Comparison of ENCODE assay signal across 24 cellular contexts in genomic region chr1:87143413-87144135, GRCh38.
A peak's percentile ranks its signal among the peaks of the same experiment; 100 is the strongest.
DNase-seq lines count a peak whose midpoint lies in the region; ATAC-seq, FAIRE-seq and TF ChIP-seq lines count a peak whose summit lies in the region.
"Had no signal": no experiment of that assay in that cellular context is flagged by ENCODE, and none has a peak within 500 bp of the region (broad histone marks: within the 10 kb centered on the region; RNA-seq: fewer than 3 reads in every experiment).

No MANE protein-coding gene starts in this region.

- RAD21 ChIA-PET in GM12878 (lab: Charles Lee; ENCODE audit: unreplicated experiment): interaction anchor here (1.4 to 1.5 kb wide), 2 partner anchors 9 to 61 kb away, joined by 3 to 5 read pairs; no protein-coding TSS in a partner anchor

- SMC1A ChIA-PET in GM12878 (lab: Charles Lee; ENCODE audit: uncharacterized antibody, unreplicated experiment): interaction anchor here (1.2 to 1.5 kb wide), 2 partner anchors 30 to 138 kb away, joined by 3 to 4 read pairs; no protein-coding TSS in a partner anchor

- H3K79me2 ChIP-seq in HepG2 (ENCODE audit: insufficient read depth, low read length) (no peaks in the 10 kb centered on the region), GM12878 (ENCODE audit: control insufficient read depth, insufficient read depth, low read length) (no peaks in the 10 kb centered on the region)

- no peak for TF ChIP-seq EP300 in HepG2 (IDR thresholded peaks at IDR 0.05; ENCODE audit: low read depth in 2 of 2, low read length in 2 of 2)
- no peak for TF ChIP-seq EP300 in HepG2 (CRISPR knock-in tag; IDR thresholded peaks at IDR 0.05; ENCODE audit: borderline replicate concordance)
- TF ChIP-seq EP300 in GM12878 (IDR thresholded peaks at IDR 0.05; ENCODE audit: borderline replicate concordance in 1 of 2, control insufficient read depth in 1 of 2, low read depth in 2 of 2, low read length in 2 of 2): no peak

- in situ Hi-C loops in HepG2 (cut with HindIII; ENCODE audit: extremely low pct_ligation_motif_present, low pct_unique_long_range_greater_than_20kb): no loop called here
- in situ Hi-C loops in GM12878 (cut with MboI): no loop called here

- H3K4me3 ChIP-seq in HepG2 (replicated peaks in 1 of 3; ENCODE audit: insufficient read depth in 1 of 3, low read depth in 2 of 3, low read length in 3 of 3) (no peak overlapping the region), right lobe of liver (no peak overlapping the region), GM12878 (no peak overlapping the region)
- H3K4me3 ChIP-seq: PC-9, SJCRH30 had no signal

- no peak for DNase-seq in HepG2 (ENCODE audit: low spot score)
- no peak for DNase-seq in right lobe of liver
- DNase-seq in GM12878 (ENCODE audit: low read depth, low spot score): no peak
- DNase-seq in substantia nigra (lab: John Stamatoyannopoulos, UW): no peak
- no peak for DNase-seq in EL
- DNase-seq: Calu3, DND-41, HCEC 1CT, NCI-H1105 treated with DMSO at 0.1 percent for 48 hours, NCI-H146, NCI-H1930, NCI-H2107, NCI-H446, NCI-H524 treated with DMSO at 0.1 percent for 48 hours, NCI-H82, PC-9, SJCRH30 had no signal

- H4K20me1 ChIP-seq in HepG2 (ENCODE audit: insufficient read depth, low read length) (no peaks in the 10 kb centered on the region), GM12878 (ENCODE audit: control insufficient read depth, insufficient read depth) (no peaks in the 10 kb centered on the region)

- intact Hi-C loops in HepG2 (cut with micrococcal nuclease; ENCODE audit: unreplicated experiment) (no loop called here), right lobe of liver (cut with DNase I) (no loop called here), GM12878 (cut with micrococcal nuclease; ENCODE audit: unreplicated experiment) (no loop called here)

- no peak for TF ChIP-seq CTCF in HepG2 (CRISPR knock-in tag; IDR thresholded peaks at IDR 0.05)
- no peak for TF ChIP-seq CTCF in right lobe of liver (IDR thresholded peaks at IDR 0.05)
- no peak for TF ChIP-seq CTCF in GM12878 (IDR thresholded peaks at IDR 0.05 in 2 of 3, conservative IDR thresholded peaks at IDR 0.05 in 1 of 3; ENCODE audit: control insufficient read depth in 2 of 3, extremely low read depth in 1 of 3, insufficient read depth in 1 of 3, low read depth in 3 of 3, low read length in 3 of 3)

- no peak for FAIRE-seq in HepG2 (lab: Jason Lieb, UNC)
- FAIRE-seq in GM12878 (lab: Jason Lieb, UNC): no peak
- FAIRE-seq: GM19239, H1 had no signal

- H3K27ac ChIP-seq in HepG2 (ENCODE audit: extremely low read length, insufficient read depth, low read length): no peak overlapping the region
- no peak overlapping the region for H3K27ac ChIP-seq in right lobe of liver
- no peak overlapping the region for H3K27ac ChIP-seq in GM12878 (ENCODE audit: control insufficient read depth, insufficient read depth)
- no peak overlapping the region for H3K27ac ChIP-seq in substantia nigra (ENCODE audit: low read depth, low read length, poor library complexity, severe bottlenecking)
- H3K27ac ChIP-seq: HL-60, PC-9, SJCRH30 had no signal

- H3K4me1 ChIP-seq in HepG2 (ENCODE audit: insufficient read depth, low read length): no peaks in the 10 kb centered on the region
- no peaks in the 10 kb centered on the region for H3K4me1 ChIP-seq in right lobe of liver
- no peaks in the 10 kb centered on the region for H3K4me1 ChIP-seq in GM12878 (ENCODE audit: control insufficient read depth, insufficient read depth, low read length)
- H3K4me1 ChIP-seq: SJCRH30 had no signal

- H3K36me3 ChIP-seq in HepG2 (replicated peaks in 1 of 2; ENCODE audit: control insufficient read depth in 1 of 2, insufficient read depth in 2 of 2, low read length in 2 of 2) (no peaks in the 10 kb centered on the region), right lobe of liver (no peaks in the 10 kb centered on the region), GM12878 (ENCODE audit: control insufficient read depth in 2 of 2, insufficient read depth in 2 of 2, low read length in 1 of 2) (no peaks in the 10 kb centered on the region)
- H3K36me3 ChIP-seq: SJCRH30 had no signal

- H3K9ac ChIP-seq in HepG2 (ENCODE audit: insufficient read depth, low read depth, low read length): no peak overlapping the region
- H3K9ac ChIP-seq in GM12878 (ENCODE audit: control insufficient read depth, insufficient read depth, low read length): no peak overlapping the region

- no peak overlapping the region for H3K4me2 ChIP-seq in HepG2 (ENCODE audit: low read depth, low read length)
- H3K4me2 ChIP-seq in GM12878 (ENCODE audit: control insufficient read depth, insufficient read depth): no peak overlapping the region
- H3K4me2 ChIP-seq: PC-9 had no signal

- no TSS peak for BruUV-seq in HepG2 (replicated peaks; lab: Mats Ljungman, UMichigan)
- no TSS peak for BruUV-seq in GM12878 (replicated peaks; lab: Mats Ljungman, UMichigan)

- H3K27me3 ChIP-seq in HepG2 (ENCODE audit: control insufficient read depth in 1 of 2, insufficient read depth in 2 of 2, low read length in 2 of 2): no peaks in the 10 kb centered on the region
- H3K27me3 ChIP-seq in right lobe of liver: no peaks in the 10 kb centered on the region
- H3K27me3 ChIP-seq in GM12878 (replicated peaks in 1 of 2; ENCODE audit: control insufficient read depth in 2 of 2, insufficient read depth in 2 of 2, low read length in 1 of 2): no peaks in the 10 kb centered on the region; a peak in 1 of 4 replicates
- H3K27me3 ChIP-seq: SJCRH30 had no signal

- WGBS in HepG2 (ENCODE audit: low lambda C conversion rate): 45% methylated on average over 3 of the region's 3 CpGs
- WGBS in right lobe of liver (ENCODE audit: insufficient coverage, low coverage, low lambda C conversion rate, missing lambda C conversion rate): 92% methylated on average over 3 of the region's 3 CpGs
- WGBS in GM12878 (ENCODE audit: insufficient coverage, insufficient replicate concordance, low lambda C conversion rate, missing lambda C conversion rate): 77% methylated on average over 3 of the region's 3 CpGs

- POLR2A ChIA-PET in HepG2 (lab: Yijun Ruan, JAX) (no interaction called here), GM12878 (lab: Charles Lee) (no interaction called here)

- CTCF ChIA-PET in HepG2 (lab: Yijun Ruan, JAX; ENCODE audit: low intra/inter-chr PET ratio, low total read pairs): no interaction called here
- CTCF ChIA-PET in GM12878 (lab: Yijun Ruan, JAX): interaction anchor here (1.0 to 1.8 kb wide), 4 partner anchors 10 to 149 kb away, joined by 3 to 8 read pairs (median 3); no protein-coding TSS in a partner anchor

- TF ChIP-seq RAD21 in HepG2 (CRISPR knock-in tag; IDR thresholded peaks at IDR 0.05): no peak
- TF ChIP-seq RAD21 in GM12878 (IDR thresholded peaks at IDR 0.05; ENCODE audit: insufficient read depth, low read depth, low read length): no peak

- H3K9me3 ChIP-seq in HepG2 (ENCODE audit: low read length) (no peaks in the 10 kb centered on the region), right lobe of liver (no peaks in the 10 kb centered on the region), GM12878 (replicated peaks; ENCODE audit: control insufficient read depth, insufficient read depth, low read length) (no peaks in the 10 kb centered on the region; the same call in 2 of the 3 replicates)
- H3K9me3 ChIP-seq: SJCRH30 had no signal

- TF ChIP-seq POLR2A in HepG2 (IDR thresholded peaks at IDR 0.05; ENCODE audit: insufficient read depth in 1 of 2, low read depth in 2 of 2, low read length in 2 of 2): no peak
- no peak for TF ChIP-seq POLR2A in right lobe of liver (IDR thresholded peaks at IDR 0.05)
- no peak for TF ChIP-seq POLR2A in GM12878 (IDR thresholded peaks at IDR 0.05; ENCODE audit: low read depth, low read length)

- H2AFZ ChIP-seq in HepG2 (ENCODE audit: low read length) (no peak overlapping the region), GM12878 (ENCODE audit: control insufficient read depth, low read depth, low read length) (no peak overlapping the region)
- H2AFZ ChIP-seq: PC-9 had no signal

- ATAC-seq in HepG2 (no peak), right lobe of liver (no peak), GM21515 (IDR thresholded peaks at IDR 0.05; ENCODE audit: unreplicated experiment) (peak; percentile 60), GM12878 (peak; percentile 61), GM21786 (IDR thresholded peaks at IDR 0.05; ENCODE audit: unreplicated experiment) (no peak)
- ATAC-seq: Right ventricle myocardium inferior, SK-N-SH treated with all-trans-retinoic acid at 6 μM for 48 hours had no signal

TF ChIP-seq in HepG2, 621 proteins besides CTCF, POLR2A, EP300 and RAD21:
- TF ChIP-seq GPN1 (CRISPR knock-in tag; IDR thresholded peaks at IDR 0.05; ENCODE audit: borderline replicate concordance) (no peak), CREB1 (IDR thresholded peaks at IDR 0.05) (peak; percentile 65), CREB1 (CRISPR knock-in tag; IDR thresholded peaks at IDR 0.05) (no peak)

TF ChIP-seq in GM12878, 131 proteins besides CTCF, POLR2A, EP300 and RAD21:
- TF ChIP-seq SPI1 (IDR thresholded peaks at IDR 0.05; ENCODE audit: borderline replicate concordance, insufficient read depth, low read depth, low read length): peak; percentile 49; the same call in 1 of the 2 replicates
- TF ChIP-seq EZH2 (IDR thresholded peaks at IDR 0.05; ENCODE audit: borderline replicate concordance, control insufficient read depth, low read depth, low read length): no peak
TF ChIP-seq in GM12878: peak in this region for 1.

Comparison
In these comparisons a context has a peak if more than half of its experiments do, and no peak if none do; other contexts are left out.
1. ATAC-seq: peak in GM21515 (single experiment) and GM12878 (single experiment); none in HepG2 (single experiment), right lobe of liver (0 of 4) and GM21786 (single experiment).